Comparison of ENCODE assay signal across 10 cellular contexts in genomic region chr3:10319251-10319650, GRCh38. TPM values are rescaled to one million over a fixed set of nuclear protein-coding genes. Genes with fewer than 3 reads are reported as not detected.
DNase-seq lines count a peak whose midpoint lies in the region; ATAC-seq and TF ChIP-seq lines count a peak whose summit lies in the region.
"Had no signal": no experiment of that assay in that cellular context is flagged by ENCODE, and none has a peak within 500 bp of the region (broad histone marks: within the 10 kb centered on the region; RNA-seq: fewer than 3 reads in every experiment).

No MANE protein-coding gene starts in this region.

- no peak for TF ChIP-seq CTCF in SK-N-SH (IDR thresholded peaks at IDR 0.05)
- no peak for TF ChIP-seq CTCF in hepatocyte (IDR thresholded peaks at IDR 0.05; ENCODE audit: poor library complexity)
- TF ChIP-seq CTCF in ovary (IDR thresholded peaks at IDR 0.05) = no peak

- H3K4me1 ChIP-seq in SK-N-SH (ENCODE audit: control insufficient read depth in 1 of 2, insufficient read depth in 2 of 2, low read depth in 1 of 2, low read length in 1 of 2) = peaks cover 4 to 8% of the 10 kb centered on the region in 2 experiments; a peak in 3 of 4 replicates
- H3K4me1 ChIP-seq in hepatocyte (ENCODE audit: insufficient read depth) = peaks cover 19% of the 10 kb centered on the region
- no peaks in the 10 kb centered on the region for H3K4me1 ChIP-seq in ovary (ENCODE audit: insufficient read depth)

- peaks cover 32% of the 10 kb centered on the region for H4K20me1 ChIP-seq in SK-N-SH (ENCODE audit: insufficient read depth)
- peaks cover 38% of the 10 kb centered on the region for H4K20me1 ChIP-seq in hepatocyte (ENCODE audit: insufficient read depth, poor library complexity, severe bottlenecking)

- DNase-seq in SK-N-SH = no peak
- peak; percentile 18 for DNase-seq in activated CD4-positive, alpha-beta memory T cell treated with anti-CD3 and anti-CD28 coated beads for 36 hours
- DNase-seq in hepatocyte (ENCODE audit: low spot score) = no peak
- DNase-seq in stimulated activated naive B cell treated with anti-CD40 and anti-IgM and Interleukin-4, amounts not matched to agents 10 μg/mL and 1 μg/mL and 100 μg/mL, for 72 hours = no peak
- no peak for DNase-seq in sciatic nerve (ENCODE audit: low spot score)
- no peak for DNase-seq in pons (ENCODE audit: low spot score)
- no peak for DNase-seq in ovary
- DNase-seq: NCI-H1417 treated with DMSO at 0.1 percent for 48 hours had no signal

- CTCF ChIA-PET in SK-N-SH (lab: Yijun Ruan, JAX) = interaction anchor here (5.9 kb wide), 1 partner anchor 419 kb away, joined by 29 read pairs; no protein-coding TSS in a partner anchor
- CTCF ChIA-PET in activated CD4-positive, alpha-beta memory T cell treated with anti-CD3 and anti-CD28 coated beads for 36 hours (lab: Charles Lee) = no interaction called here

- H3K79me2 ChIP-seq in SK-N-SH (ENCODE audit: insufficient read depth) (peaks cover 57% of the 10 kb centered on the region), hepatocyte (peaks cover 49% of the 10 kb centered on the region)

- intact Hi-C loops in activated CD4-positive, alpha-beta memory T cell treated with anti-CD3 and anti-CD28 coated beads for 36 hours (cut with micrococcal nuclease) = no loop called here
- intact Hi-C loops in sciatic nerve (cut with DNase I) (no loop called here), ovary (cut with DNase I) (no loop called here)

- peaks cover 12% of the 10 kb centered on the region for H3K36me3 Mint-ChIP-seq in activated CD4-positive, alpha-beta memory T cell treated with anti-CD3 and anti-CD28 coated beads for 36 hours
- peaks cover 13 to 17% of the 10 kb centered on the region in 2 donors for H3K36me3 Mint-ChIP-seq in stimulated activated naive B cell treated with anti-CD40 and anti-IgM and Interleukin-4, amounts not matched to agents 10 μg/mL and 1 μg/mL and 100 μg/mL, for 72 hours

- no peak for TF ChIP-seq RAD21 in SK-N-SH (IDR thresholded peaks at IDR 0.05; ENCODE audit: low read length)

- peaks cover 22% of the 10 kb centered on the region for H3K4me1 Mint-ChIP-seq in activated CD4-positive, alpha-beta memory T cell treated with anti-CD3 and anti-CD28 coated beads for 36 hours (ENCODE audit: low read depth)
- H3K4me1 Mint-ChIP-seq in stimulated activated naive B cell treated with anti-CD40 and anti-IgM and Interleukin-4, amounts not matched to agents 10 μg/mL and 1 μg/mL and 100 μg/mL, for 72 hours = peaks cover 18 to 42% of the 10 kb centered on the region in 2 donors

- TF ChIP-seq EP300 in SK-N-SH (IDR thresholded peaks at IDR 0.05; ENCODE audit: borderline replicate concordance in 1 of 2, low read depth in 1 of 2, low read length in 1 of 2) = no peak
- TF ChIP-seq EP300 in ovary (IDR thresholded peaks at IDR 0.05) = no peak

- H3K4me3 ChIP-seq in SK-N-SH (ENCODE audit: low read depth in 2 of 2, low read length in 1 of 2) (peak overlapping the region; percentile 11 to 19; a peak in 1 of 4 replicates), hepatocyte (peak overlapping the region; percentile 21), ovary (no peak overlapping the region)

- H3K27ac ChIP-seq in SK-N-SH (ENCODE audit: low read depth in 2 of 2, low read length in 1 of 2) = no peak overlapping the region
- H3K27ac ChIP-seq in hepatocyte = no peak overlapping the region
- H3K27ac ChIP-seq in ovary = no peak overlapping the region
- H3K27ac ChIP-seq: 22Rv1 had no signal

- H3K4me2 ChIP-seq in SK-N-SH (peak overlapping the region; percentile 97), hepatocyte (peak overlapping the region; percentile 92)

- ATAC-seq in SK-N-SH treated with all-trans-retinoic acid at 6 μM for 48 hours (no peak), sciatic nerve (no peak)
- no peak for ATAC-seq in stimulated activated naive B cell treated with anti-CD40 and anti-IgM and Interleukin-4, amounts not matched to agents 10 μg/mL and 1 μg/mL and 100 μg/mL, for 72 hours (replicated peaks)

- H3K36me3 ChIP-seq in SK-N-SH (replicated peaks in 1 of 2; ENCODE audit: control insufficient read depth in 1 of 2, insufficient read depth in 2 of 2, low read length in 1 of 2) (peaks cover 43 to 45% of the 10 kb centered on the region in 2 experiments), hepatocyte (replicated peaks; ENCODE audit: insufficient read depth, low read depth) (no peaks in the 10 kb centered on the region), ovary (no peaks in the 10 kb centered on the region)

- no peak for TF ChIP-seq POLR2A in ovary (IDR thresholded peaks at IDR 0.05)

- H3K4me3 Mint-ChIP-seq in activated CD4-positive, alpha-beta memory T cell treated with anti-CD3 and anti-CD28 coated beads for 36 hours = peak overlapping the region; percentile 54
- peak overlapping the region; percentile 69 to 87 for H3K4me3 Mint-ChIP-seq in stimulated activated naive B cell treated with anti-CD40 and anti-IgM and Interleukin-4, amounts not matched to agents 10 μg/mL and 1 μg/mL and 100 μg/mL, for 72 hours

- peak overlapping the region; percentile 28; the same call in 1 of the 2 replicates for H3K9ac ChIP-seq in SK-N-SH

- WGBS in SK-N-SH (ENCODE audit: low lambda C conversion rate) = 82% methylated on average over 6 of the region's 6 CpGs
- 60% methylated on average over 6 of the region's 6 CpGs for WGBS in hepatocyte (ENCODE audit: low lambda C conversion rate, missing lambda C conversion rate)
- 57 to 68% (median 63%) methylated on average over 6 of the region's 6 CpGs for WGBS in ovary, 3 donors

- H3K27me3 ChIP-seq in SK-N-SH (ENCODE audit: insufficient read depth) (no peaks in the 10 kb centered on the region), hepatocyte (no peaks in the 10 kb centered on the region), ovary (no peaks in the 10 kb centered on the region)

- H3F3A ChIP-seq in SK-N-SH (replicated peaks; ENCODE audit: insufficient read depth) = no peaks in the 10 kb centered on the region

- no peaks in the 10 kb centered on the region for H3K9me2 ChIP-seq in SK-N-SH
- no peaks in the 10 kb centered on the region for H3K9me2 ChIP-seq in hepatocyte (replicated peaks; ENCODE audit: insufficient read depth)

- POLR2A ChIA-PET in SK-N-SH (lab: Yijun Ruan, JAX) = no interaction called here
- POLR2A ChIA-PET in activated CD4-positive, alpha-beta memory T cell treated with anti-CD3 and anti-CD28 coated beads for 36 hours (lab: Charles Lee) = interaction anchor here (0.9 kb wide), 1 partner anchor 97 kb away, joined by 3 read pairs; no protein-coding TSS in a partner anchor

- no peaks in the 10 kb centered on the region for H3K9me3 ChIP-seq in SK-N-SH
- no peaks in the 10 kb centered on the region for H3K9me3 ChIP-seq in hepatocyte (ENCODE audit: low read depth)
- no peaks in the 10 kb centered on the region for H3K9me3 ChIP-seq in ovary

- H2AFZ ChIP-seq in SK-N-SH (ENCODE audit: low read depth) = no peak overlapping the region
- no peak overlapping the region for H2AFZ ChIP-seq in hepatocyte

- H3K27me3 Mint-ChIP-seq in activated CD4-positive, alpha-beta memory T cell treated with anti-CD3 and anti-CD28 coated beads for 36 hours = no peaks in the 10 kb centered on the region
- H3K27me3 Mint-ChIP-seq in stimulated activated naive B cell treated with anti-CD40 and anti-IgM and Interleukin-4, amounts not matched to agents 10 μg/mL and 1 μg/mL and 100 μg/mL, for 72 hours = no peaks in the 10 kb centered on the region

- no peaks in the 10 kb centered on the region for H3K9me3 Mint-ChIP-seq in activated CD4-positive, alpha-beta memory T cell treated with anti-CD3 and anti-CD28 coated beads for 36 hours
- no peaks in the 10 kb centered on the region for H3K9me3 Mint-ChIP-seq in stimulated activated naive B cell treated with anti-CD40 and anti-IgM and Interleukin-4, amounts not matched to agents 10 μg/mL and 1 μg/mL and 100 μg/mL, for 72 hours

- peak overlapping the region; percentile 62 for H3K27ac Mint-ChIP-seq in activated CD4-positive, alpha-beta memory T cell treated with anti-CD3 and anti-CD28 coated beads for 36 hours
- H3K27ac Mint-ChIP-seq in stimulated activated naive B cell treated with anti-CD40 and anti-IgM and Interleukin-4, amounts not matched to agents 10 μg/mL and 1 μg/mL and 100 μg/mL, for 72 hours = peak overlapping the region; percentile 85

TF ChIP-seq in SK-N-SH, 30 proteins besides CTCF, POLR2A, EP300 and RAD21 (continues in another document):
- no peak for TF ChIP-seq MEF2A (IDR thresholded peaks at IDR 0.05; ENCODE audit: borderline replicate concordance, low read depth)

RNA-seq across cellular contexts. Expression of gene SEC13, which starts 1.7 kb away (rescaled TPM):
- polyA plus RNA-seq in SK-N-SH (2012; rRNA removed) (198 and 215 TPM in 2 replicates), hepatocyte (310 and 317 TPM in 2 replicates), ovary (10 to 100 TPM; 47.6 to 75.5 TPM)
- 114 and 157 TPM in 2 replicates for polyA plus RNA-seq in SK-N-SH (2012; cell fraction: cytosol; rRNA removed)
- 214 and 216 TPM in 2 replicates for polyA plus RNA-seq in SK-N-SH (2012; cell fraction: nucleus; rRNA removed)
- total RNA-seq in activated CD4-positive, alpha-beta memory T cell treated with anti-CD3 and anti-CD28 coated beads for 36 hours = 10 to 100 TPM; 95.3 to 95.6 TPM
- total RNA-seq in hepatocyte (159 and 187 TPM in 2 replicates), sciatic nerve (65.4 TPM), ovary (10 to 100 TPM; 48.8 to 93.6 (median 74.5) TPM)

RNA-seq across cellular contexts. Expression of gene GHRL, which starts 26.5 kb away (rescaled TPM):
- polyA plus RNA-seq in SK-N-SH (2012; rRNA removed) (not detected in 2 replicates), hepatocyte (11.3 and 12.0 TPM in 2 replicates), ovary (under 1 TPM; 0.23 to 0.34 TPM)
- polyA plus RNA-seq in SK-N-SH (2012; cell fraction: cytosol; rRNA removed) = not detected in 2 replicates
- polyA plus RNA-seq in SK-N-SH (2012; cell fraction: nucleus; rRNA removed) = 0.29 and 0.31 TPM in 2 replicates
- under 1 TPM in 1 of 2 experiments, not detected in 1; 0.73 TPM for total RNA-seq in activated CD4-positive, alpha-beta memory T cell treated with anti-CD3 and anti-CD28 coated beads for 36 hours
- total RNA-seq in hepatocyte (12.4 and 14.0 TPM in 2 replicates), sciatic nerve (2.1 TPM), ovary (1 to 10 TPM in 5 of 7 donors, under 1 TPM in 2; 0.24 to 2.4 (median 1.7) TPM)
